In genomic region chr17:48589060-48589830, GRCh38 we compare ENCODE assay signal across 18 cellular contexts. TPM values are rescaled to one million over a fixed set of nuclear protein-coding genes. Genes with fewer than 3 reads are reported as not detected.
DNase-seq lines count a peak whose midpoint lies in the region; ATAC-seq and TF ChIP-seq lines count a peak whose summit lies in the region.
"Had no signal": no experiment of that assay in that cellular context is flagged by ENCODE, and none has a peak within 500 bp of the region (broad histone marks: within the 10 kb centered on the region; RNA-seq: fewer than 3 reads in every experiment).

No MANE protein-coding gene starts in this region.

- ATAC-seq in HCT116 (no peak), GM18909 (IDR thresholded peaks at IDR 0.05; ENCODE audit: poor library complexity, unreplicated experiment) (no peak)

- H3K9ac ChIP-seq in HCT116 (ENCODE audit: low read length) = no peak overlapping the region
- H3K9ac ChIP-seq in mucosa of rectum (ENCODE audit: low read depth in 1 of 2, low read length in 2 of 2) = peak overlapping the region; percentile 13 to 42

- no peak for TF ChIP-seq EP300 in suprapubic skin (IDR thresholded peaks at IDR 0.05)

- peaks cover 54% of the 10 kb centered on the region for H3K79me2 ChIP-seq in HCT116 (ENCODE audit: insufficient read depth, low read length)

- H3K9me3 ChIP-seq in HCT116 (ENCODE audit: control insufficient read depth in 1 of 2, insufficient read depth in 1 of 2, low read depth in 1 of 2, low read length in 2 of 2) (no peaks in the 10 kb centered on the region), mucosa of rectum (ENCODE audit: control insufficient read depth in 2 of 2, low read length in 2 of 2) (no peaks in the 10 kb centered on the region), suprapubic skin (no peaks in the 10 kb centered on the region)
- H3K9me3 ChIP-seq: ascending aorta, SJCRH30, testis had no signal

- H3K4me3 ChIP-seq in HCT116 (replicated peaks in 1 of 2; ENCODE audit: low read depth in 1 of 2, low read length in 2 of 2) = no peak overlapping the region
- H3K4me3 ChIP-seq in astrocyte of the spinal cord (ENCODE audit: low read depth, low read length) = peak overlapping the region; percentile 77
- H3K4me3 ChIP-seq in mucosa of rectum (ENCODE audit: low read length in 2 of 2) = peak overlapping the region; percentile 40 to 53
- peak overlapping the region; percentile 6 for H3K4me3 ChIP-seq in suprapubic skin
- H3K4me3 ChIP-seq: ascending aorta, SJCRH30, testis had no signal

- H4K20me1 ChIP-seq in HCT116 (ENCODE audit: insufficient read depth) = no peaks in the 10 kb centered on the region

- H3K4me2 ChIP-seq in HCT116 (ENCODE audit: low read length) = no peak overlapping the region

- RAD21 ChIA-PET in HCT116 (lab: Charles Lee; ENCODE audit: low non-redundant PET in 1 of 2, low total read pairs in 2 of 2, uncharacterized antibody in 2 of 2, unreplicated experiment in 2 of 2) = interaction anchor here in 1 of 2 experiments (1.0 kb wide), 2 partner anchors 253 to 330 kb away, joined by 3 read pairs; no protein-coding TSS in a partner anchor

- WGBS in suprapubic skin = 63% methylated on average over 10 of the region's 10 CpGs

- TF ChIP-seq CTCF in HCT116 (IDR thresholded peaks at IDR 0.05 in 2 of 3, conservative IDR thresholded peaks at IDR 0.05 in 1 of 3; ENCODE audit: borderline replicate concordance in 1 of 3, insufficient read depth in 1 of 3, low read depth in 2 of 3, low read length in 2 of 3) (no peak), astrocyte of the spinal cord (IDR thresholded peaks at IDR 0.05; ENCODE audit: low read depth, low read length) (no peak), suprapubic skin (IDR thresholded peaks at IDR 0.05) (no peak)

- TF ChIP-seq POLR2A in HCT116 (IDR thresholded peaks at IDR 0.05; ENCODE audit: borderline replicate concordance, extremely low read depth, insufficient read depth, insufficient read length) = no peak
- no peak for TF ChIP-seq POLR2A in suprapubic skin (IDR thresholded peaks at IDR 0.05)

- no peak overlapping the region for H2AFZ ChIP-seq in HCT116 (ENCODE audit: low read depth, low read length, poor library complexity, severe bottlenecking)

- H3K9me2 ChIP-seq in HCT116 (ENCODE audit: insufficient read depth) = no peaks in the 10 kb centered on the region

- no peak for TF ChIP-seq RAD21 in HCT116 (IDR thresholded peaks at IDR 0.05; ENCODE audit: low read depth)

- CTCF ChIA-PET in HCT116 (lab: Charles Lee) = interaction anchor here (1.3 to 2.0 kb wide), 6 partner anchors 29 to 562 kb away, joined by 3 to 9 read pairs (median 4); no protein-coding TSS in a partner anchor

- H3K36me3 ChIP-seq in HCT116 (ENCODE audit: control insufficient read depth in 1 of 2, insufficient read depth in 2 of 2, low read length in 2 of 2) (peaks cover 3 to 8% of the 10 kb centered on the region in 2 experiments; a peak in 3 of 4 replicates), mucosa of rectum (ENCODE audit: control insufficient read depth in 2 of 2, insufficient read depth in 2 of 2, low read length in 2 of 2) (peaks cover 0 to 6% of the 10 kb centered on the region in 2 donors), suprapubic skin (no peaks in the 10 kb centered on the region)
- H3K36me3 ChIP-seq: ascending aorta had no signal

- H3K4me1 ChIP-seq in HCT116 (ENCODE audit: control insufficient read depth in 1 of 2, insufficient read depth in 2 of 2, low read length in 2 of 2) = peaks cover 12 to 52% of the 10 kb centered on the region in 2 experiments
- H3K4me1 ChIP-seq in mucosa of rectum (ENCODE audit: control insufficient read depth in 2 of 2, insufficient read depth in 2 of 2, low read length in 2 of 2) = peaks cover 19 to 49% of the 10 kb centered on the region in 2 donors
- peaks cover 48% of the 10 kb centered on the region for H3K4me1 ChIP-seq in suprapubic skin

- POLR2A ChIA-PET in HCT116 (lab: Charles Lee) = interaction anchor here (0.7 kb wide), 1 partner anchor 21 kb away, joined by 3 read pairs; no protein-coding TSS in a partner anchor

- H3K27ac ChIP-seq in HCT116 (ENCODE audit: low read depth, low read length) = peak overlapping the region; percentile 91
- peak overlapping the region; percentile 75 to 87 for H3K27ac ChIP-seq in mucosa of rectum (ENCODE audit: low read depth in 2 of 2, low read length in 2 of 2)
- H3K27ac ChIP-seq in suprapubic skin = peak overlapping the region; percentile 19
- H3K27ac ChIP-seq: ascending aorta, SJCRH30, testis had no signal

- in situ Hi-C loops in astrocyte of the spinal cord (cut with HindIII; ENCODE audit: low sequenced_read_pairs) = no loop called here

- BruUV-seq in HCT116 (replicated peaks; lab: Mats Ljungman, UMichigan) = no TSS peak

- intact Hi-C loops in HCT116 (cut with micrococcal nuclease) = no loop called here

- no peak for DNase-seq in HCT116 (ENCODE audit: low read depth, low spot score)
- DNase-seq in astrocyte of the spinal cord (ENCODE audit: low read depth, low spot score) = no peak
- DNase-seq in suprapubic skin (ENCODE audit: low spot score in 2 of 2) = no peak
- no peak for DNase-seq in DMS153 (lab: John Stamatoyannopoulos, UW)
- DNase-seq in MV-4-11 (lab: John Stamatoyannopoulos, UW) = no peak
- DNase-seq: activated CD4-positive, alpha-beta T cell treated with anti-CD3 and anti-CD28 coated beads, Interleukin-2, amount 50 U/mL, for 48 hours; CD8-positive, alpha-beta memory T cell; SJCRH30; T1000; testis had no signal

- H3K27me3 ChIP-seq in HCT116 (ENCODE audit: insufficient read depth, low read length) (no peaks in the 10 kb centered on the region), mucosa of rectum (ENCODE audit: control insufficient read depth in 2 of 2, insufficient read depth in 2 of 2, low read length in 2 of 2) (no peaks in the 10 kb centered on the region), suprapubic skin (peaks cover 5% of the 10 kb centered on the region)
- H3K27me3 ChIP-seq: ascending aorta, SJCRH30, testis had no signal

TF ChIP-seq in HCT116, 20 proteins besides CTCF, POLR2A, EP300 and RAD21:
- TF ChIP-seq ELF1 (IDR thresholded peaks at IDR 0.05; ENCODE audit: borderline replicate concordance, low read depth) = no peak
- TF ChIP-seq SRF (IDR thresholded peaks at IDR 0.05; ENCODE audit: low read depth) = no peak
- TF ChIP-seq EZH2 (IDR thresholded peaks at IDR 0.05) = no peak
- no peak for TF ChIP-seq POLR2AphosphoS5 (IDR thresholded peaks at IDR 0.05; ENCODE audit: low read depth, low read length)
- TF ChIP-seq MAX (IDR thresholded peaks at IDR 0.05) = no peak
- TF ChIP-seq SIN3A (IDR thresholded peaks at IDR 0.05; ENCODE audit: low read depth) = no peak

RNA-seq across cellular contexts. Expression of gene HOXB3, which starts 0.8 kb away (rescaled TPM):
- total RNA-seq in HCT116 (2021; ENCODE audit: unreplicated experiment) (19.8 TPM), suprapubic skin (10 to 100 TPM in 1 of 4 donors, 1 to 10 TPM in 3; 2.3 to 20.8 (median 3.9) TPM)
- 4.7 and 6.0 TPM in 2 replicates for polyA plus RNA-seq in HCT116 (2012)

RNA-seq across cellular contexts. Expression of gene HOXB5, which starts 4.3 kb away (rescaled TPM):
- total RNA-seq in HCT116 (2021; ENCODE audit: unreplicated experiment) (19.8 TPM), suprapubic skin (under 1 TPM in 2 of 4 donors, not detected in 2; 0.72 to 0.80 TPM)
- polyA plus RNA-seq in HCT116 (2012) = 6.5 and 12.0 TPM in 2 replicates
- total RNA-seq: activated T-helper 2 cell treated with anti-CD3 and anti-CD28 coated beads, Interferon-gamma antibody, Interleukin-2, Interleukin-4, amounts not matched to agents 10 μg/mL and 5 μg/mL and 100 μg/mL, durations not matched to agents 14 hours and 24 hours and 36 hours; CD8-positive, alpha-beta memory T cell; G401; lung microvascular endothelial cell; MCF 10A; osteoblast had no signal
- polyA plus RNA-seq: CD8-positive, alpha-beta memory T cell had no signal

RNA-seq across cellular contexts. Expression of gene HOXB4, which starts 11.1 kb away (rescaled TPM):
- total RNA-seq in HCT116 (2021; ENCODE audit: unreplicated experiment) (11.3 TPM), suprapubic skin (1 to 10 TPM in 3 of 4 donors, under 1 TPM in 1; 0.42 to 3.5 (median 1.0) TPM)
- polyA plus RNA-seq in HCT116 (2012) = 3.2 and 4.2 TPM in 2 replicates

RNA-seq across cellular contexts. Expression of gene HOXB6, which starts 15.5 kb away (rescaled TPM):
- total RNA-seq in HCT116 (2021; ENCODE audit: unreplicated experiment) (64.8 TPM), suprapubic skin (1 to 10 TPM in 2 of 4 donors, under 1 TPM in 1, not detected in 1; 0.39 to 4.5 (median 1.3) TPM)
- 17.5 and 28.9 TPM in 2 replicates for polyA plus RNA-seq in HCT116 (2012)
- total RNA-seq: MCF 10A had no signal
- polyA plus RNA-seq: CD8-positive, alpha-beta memory T cell had no signal

RNA-seq across cellular contexts. Expression of gene HOXB7, which starts 21.6 kb away (rescaled TPM):
- 33.6 TPM for total RNA-seq in HCT116 (2021; ENCODE audit: unreplicated experiment)
- 16.8 and 23.4 TPM in 2 replicates for polyA plus RNA-seq in HCT116 (2012)
- 1 to 10 TPM in 3 of 4 donors, under 1 TPM in 1; 0.95 to 3.6 (median 2.4) TPM for total RNA-seq in suprapubic skin
- total RNA-seq: MCF 10A had no signal

Comparison
In these comparisons a context has a peak if more than half of its experiments do, and no peak if none do; other contexts are left out.
1. H3K27ac ChIP-seq: peak in every context shown above with its lines; median percentile 91 in HCT116; 81 in mucosa of rectum; 19 in suprapubic skin.
2. H3K4me3 ChIP-seq: peak in astrocyte of the spinal cord (single experiment), mucosa of rectum (2 of 2) and suprapubic skin (single experiment); none in HCT116 (0 of 2).
3. RNA of gene HOXB5, which starts 4.3 kb away (total RNA-seq): 19.8 TPM in HCT116 (single experiment); 0.72 to 0.80 TPM in suprapubic skin; every median in the first group is over 10 times any median in the second.